In the genomic region with DNA sequence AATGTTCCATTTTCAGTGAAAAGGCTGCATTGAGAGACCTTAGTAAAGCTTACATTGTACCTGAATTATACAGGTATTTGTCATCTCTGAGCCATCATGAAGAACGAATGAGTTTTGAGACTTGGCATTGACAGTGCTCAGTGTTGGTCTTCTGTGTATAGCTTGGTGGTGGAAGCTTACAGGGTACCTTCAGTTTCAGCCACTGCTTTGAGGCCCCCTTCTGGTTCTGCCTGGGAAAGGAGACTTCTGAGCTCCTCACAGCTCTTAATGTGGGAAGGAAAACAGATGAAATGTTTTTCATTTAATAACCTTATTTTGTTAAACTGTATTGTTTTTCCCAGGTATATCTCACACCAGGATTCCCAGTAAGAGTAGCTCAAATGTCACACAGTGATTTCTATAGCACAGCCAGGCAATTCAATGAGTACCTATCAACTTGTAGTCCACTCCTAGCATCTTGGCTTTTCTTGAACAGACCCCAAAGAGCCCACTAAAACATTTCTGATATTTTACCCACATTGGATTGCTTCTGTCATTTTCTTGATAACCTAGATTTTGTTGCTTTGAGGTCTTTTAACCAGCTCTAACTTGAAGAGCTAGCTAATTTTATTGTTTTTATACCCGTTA, we compare ENCODE assay signal across 8 cellular contexts. TPM values are rescaled to one million over a fixed set of nuclear protein-coding genes. Genes with fewer than 3 reads are reported as not detected.
DNase-seq lines count a peak whose midpoint lies in the region; ATAC-seq and TF ChIP-seq lines count a peak whose summit lies in the region.

No MANE protein-coding gene starts in this region.

- H3K23ac ChIP-seq in mesendoderm (ENCODE audit: low read length), result no peak overlapping the region

- no peaks in the 10 kb centered on the region for H3K79me2 ChIP-seq in mesendoderm (ENCODE audit: control insufficient read depth, insufficient read depth, low read length)

- no peak overlapping the region for H3K4ac ChIP-seq in mesendoderm (ENCODE audit: low read depth, low read length)

- H3K4me3 ChIP-seq in mesendoderm (ENCODE audit: low read length), result no peak overlapping the region

- DNase-seq in NOMO-1 (lab: John Stamatoyannopoulos, UW; ENCODE audit: unreplicated experiment in 2 of 2) (peak; percentile 12 to 48), NOMO-1 treated with dmso at 0.1 percent for 144 hours (lab: John Stamatoyannopoulos, UW; ENCODE audit: unreplicated experiment) (no peak), GM20000 (ENCODE audit: low spot score) (peak; percentile 16), RPMI7951 (ENCODE audit: low read depth) (peak; percentile 32), cerebellar cortex (ENCODE audit: low spot score) (peak; percentile 45), mesendoderm (peak; percentile 74), GM19238 (ENCODE audit: insufficient read length, low spot score) (no peak)

- H2AK5ac ChIP-seq in mesendoderm (ENCODE audit: low read length), result no peak overlapping the region

- H3K18ac ChIP-seq in mesendoderm (ENCODE audit: low read length), result no peak overlapping the region

- peak; percentile 96 for ATAC-seq in HG03432 (IDR thresholded peaks at IDR 0.05; ENCODE audit: unreplicated experiment)

- H3K56ac ChIP-seq in mesendoderm (ENCODE audit: low read length), result no peak overlapping the region

- H4K5ac ChIP-seq in mesendoderm (ENCODE audit: low read length), result no peak overlapping the region

- no CpG with 5 or more reads among the region's 2 CpGs for WGBS in mesendoderm (ENCODE audit: extremely low coverage, insufficient coverage, low lambda C conversion rate)

- no peak overlapping the region for H3K27ac ChIP-seq in mesendoderm (ENCODE audit: low read depth, low read length)

- H3K4me1 ChIP-seq in mesendoderm (ENCODE audit: control insufficient read depth, low read depth, low read length), result peaks cover 2% of the 10 kb centered on the region

- H3K4me2 ChIP-seq in mesendoderm (ENCODE audit: low read length), result no peak overlapping the region

- no peak overlapping the region for H3K9ac ChIP-seq in mesendoderm (ENCODE audit: low read length)

- no peak overlapping the region for H2BK120ac ChIP-seq in mesendoderm (ENCODE audit: low read depth, low read length)

- H2BK15ac ChIP-seq in mesendoderm (replicated peaks; ENCODE audit: low read depth), result no peak overlapping the region

- H2BK5ac ChIP-seq in mesendoderm (ENCODE audit: low read length), result no peak overlapping the region

- TF ChIP-seq CTCF in GM20000 (IDR thresholded peaks at IDR 0.05; ENCODE audit: extremely low read depth, missing control alignments), result peak; percentile 36

- no peaks in the 10 kb centered on the region for H3K36me3 ChIP-seq in mesendoderm (ENCODE audit: control insufficient read depth, insufficient read depth, low read length)

- no peaks in the 10 kb centered on the region for H3K27me3 ChIP-seq in mesendoderm (ENCODE audit: insufficient read depth, low read length, poor library complexity)

- no peaks in the 10 kb centered on the region for H3K79me1 ChIP-seq in mesendoderm (ENCODE audit: low read length)

- no peak overlapping the region for H4K8ac ChIP-seq in mesendoderm (ENCODE audit: low read depth, low read length)

RNA-seq across cellular contexts. Expression of gene SERPINI1, which starts 5.6 kb away (rescaled TPM):
- 1.9 TPM in 2 replicates for total RNA-seq in RPMI7951 (2014; rRNA removed; shearing (Covaris generic))
- 6.8 TPM for polyA plus RNA-seq in mesendoderm (2013, experiment 1 of 2)
- 6.8 TPM for polyA plus RNA-seq in mesendoderm (2013, experiment 2 of 2)

RNA-seq across cellular contexts. Expression of gene PDCD10, which starts 6.4 kb away (rescaled TPM):
- 122 and 146 TPM in 2 replicates for total RNA-seq in RPMI7951 (2014; rRNA removed; shearing (Covaris generic))
- polyA plus RNA-seq in mesendoderm (2013, experiment 1 of 2), result 114 TPM
- 112 TPM for polyA plus RNA-seq in mesendoderm (2013, experiment 2 of 2)

Comparison
In these comparisons a context has a peak if more than half of its experiments do, and no peak if none do; other contexts are left out.
1. DNase-seq: peak in NOMO-1 (2 of 2), GM20000 (single experiment), RPMI7951 (single experiment), cerebellar cortex (single experiment) and mesendoderm (single experiment); none in NOMO-1 treated with dmso at 0.1 percent for 144 hours (single experiment) and GM19238 (single experiment).